8 cellular contexts compared by ENCODE assay signal in the genomic region with DNA sequence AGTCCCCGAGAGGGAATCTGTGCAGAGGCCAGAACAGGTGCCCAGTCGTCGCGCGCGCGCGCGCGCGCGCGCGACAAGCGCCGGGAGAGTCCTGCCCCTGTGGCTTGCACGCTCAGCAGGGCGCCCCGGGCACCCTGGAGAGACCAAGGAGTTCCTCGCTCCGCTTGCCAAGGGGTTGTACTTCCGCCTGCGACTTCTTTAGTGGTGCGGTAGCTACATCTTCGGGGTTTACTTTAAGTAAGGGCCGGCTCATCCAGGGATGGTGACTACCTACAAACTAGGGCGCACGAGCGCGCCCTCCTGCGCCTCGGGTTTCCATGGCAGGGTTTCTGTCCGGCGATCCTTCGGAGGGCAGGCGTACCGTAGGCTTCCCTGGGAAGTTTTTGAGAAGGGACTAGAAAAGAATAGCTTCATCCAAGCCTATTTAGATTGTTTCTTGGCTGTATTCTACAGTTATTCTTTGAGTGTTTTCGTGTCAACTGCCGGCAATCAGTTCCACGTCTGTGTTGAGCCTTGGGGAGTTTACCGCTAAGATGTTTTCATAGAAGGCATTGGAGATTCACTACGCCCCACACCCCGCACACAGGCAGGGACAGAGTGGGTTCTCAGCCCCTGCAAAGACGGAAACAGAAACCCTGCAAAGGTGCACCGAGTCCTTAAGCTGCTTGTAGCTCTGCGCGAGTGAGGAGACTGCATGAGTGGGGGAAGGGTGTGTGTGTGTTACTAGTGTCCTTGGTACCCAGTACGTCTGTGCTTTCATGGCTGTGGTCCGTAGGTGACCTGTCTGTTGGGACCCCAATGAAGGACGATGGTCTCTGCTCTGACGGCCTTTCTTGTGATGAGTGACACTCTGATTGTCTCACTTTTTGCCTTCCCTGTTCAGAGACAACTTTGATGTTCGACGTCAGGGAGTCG. TPM values are rescaled to one million over a fixed set of nuclear protein-coding genes. Genes with fewer than 3 reads are reported as not detected.
DNase-seq lines count a peak whose midpoint lies in the region; ATAC-seq and TF ChIP-seq lines count a peak whose summit lies in the region.

No MANE protein-coding gene starts in this region.

- ATAC-seq in GM19328 (IDR thresholded peaks at IDR 0.05; ENCODE audit: unreplicated experiment) (no peak), gastroesophageal sphincter (no peak), GM19395 (IDR thresholded peaks at IDR 0.05; ENCODE audit: unreplicated experiment) (no peak)

- DNase-seq in BE2C (no peak), GM20000 (ENCODE audit: low spot score) (peak; percentile 64), cerebellar cortex (ENCODE audit: low spot score) (peak; percentile 26)

- H3K9ac ChIP-seq in OCI-LY3 (ENCODE audit: low read length) (peak overlapping the region; percentile 56), muscle layer of colon (ENCODE audit: low read length) (no peak overlapping the region)

- H3K9me3 ChIP-seq in BE2C, result peaks cover 2% of the 10 kb centered on the region; the same call in 1 of the 2 replicates
- H3K9me3 ChIP-seq in OCI-LY3 (ENCODE audit: insufficient read depth, low read length), result no peaks in the 10 kb centered on the region
- peaks cover 8% of the 10 kb centered on the region for H3K9me3 ChIP-seq in muscle layer of colon (ENCODE audit: low read length)
- no peaks in the 10 kb centered on the region for H3K9me3 ChIP-seq in gastroesophageal sphincter

- H3K4me2 ChIP-seq in OCI-LY3 (ENCODE audit: low read length), result peak overlapping the region; percentile 89

- H3K4me3 ChIP-seq in BE2C (ENCODE audit: low read depth, low read length) (peak overlapping the region; percentile 53), OCI-LY3 (ENCODE audit: low read length) (peak overlapping the region; percentile 84), muscle layer of colon (ENCODE audit: low read depth in 1 of 2, low read length in 2 of 2) (peak overlapping the region; percentile 41 to 58), gastroesophageal sphincter (peak overlapping the region in 1 of 2 donors; percentile 62)

- no peaks in the 10 kb centered on the region for H4K20me1 ChIP-seq in OCI-LY3 (ENCODE audit: insufficient read depth, low read length)

- TF ChIP-seq CTCF in BE2C (IDR thresholded peaks at IDR 0.05; ENCODE audit: low read depth, low read length) (no peak), GM20000 (IDR thresholded peaks at IDR 0.05; ENCODE audit: extremely low read depth, missing control alignments) (no peak), OCI-LY3 (IDR thresholded peaks at IDR 0.05; ENCODE audit: low read depth, low read length) (peak; percentile 61), gastroesophageal sphincter (IDR thresholded peaks at IDR 0.05) (no peak)

- H3K36me3 ChIP-seq in BE2C, result no peaks in the 10 kb centered on the region
- no peaks in the 10 kb centered on the region for H3K36me3 ChIP-seq in OCI-LY3 (replicated peaks; ENCODE audit: low read depth, low read length)
- H3K36me3 ChIP-seq in muscle layer of colon (ENCODE audit: insufficient read depth, low read length), result no peaks in the 10 kb centered on the region
- no peaks in the 10 kb centered on the region for H3K36me3 ChIP-seq in gastroesophageal sphincter

- 0 to 5% methylated on average over 1 to 9 of the region's 54 CpGs for WGBS in gastroesophageal sphincter (ENCODE audit: low coverage in 1 of 2), 2 donors

- H3K27ac ChIP-seq in OCI-LY3 (ENCODE audit: low read length) (no peak overlapping the region), muscle layer of colon (ENCODE audit: low read depth, low read length) (no peak overlapping the region), gastroesophageal sphincter (no peak overlapping the region)

- TF ChIP-seq EP300 in gastroesophageal sphincter (IDR thresholded peaks at IDR 0.05), result no peak

- no peaks in the 10 kb centered on the region for H3K79me2 ChIP-seq in OCI-LY3 (ENCODE audit: low read length)

- no peak for TF ChIP-seq POLR2A in gastroesophageal sphincter (IDR thresholded peaks at IDR 0.05)

- H3K27me3 ChIP-seq in BE2C, result peaks cover 93% of the 10 kb centered on the region
- H3K27me3 ChIP-seq in OCI-LY3 (ENCODE audit: low read depth, low read length), result peaks cover 21% of the 10 kb centered on the region
- H3K27me3 ChIP-seq in muscle layer of colon (ENCODE audit: control insufficient read depth in 1 of 2, insufficient read depth in 2 of 2, low read length in 2 of 2), result peaks cover 82 to 89% of the 10 kb centered on the region in 2 donors
- peaks cover 100% of the 10 kb centered on the region for H3K27me3 ChIP-seq in gastroesophageal sphincter

- no peaks in the 10 kb centered on the region for H3K4me1 ChIP-seq in BE2C
- H3K4me1 ChIP-seq in OCI-LY3 (ENCODE audit: low read length), result peaks cover 4% of the 10 kb centered on the region; the same call in 1 of the 2 replicates
- H3K4me1 ChIP-seq in muscle layer of colon (ENCODE audit: insufficient read depth, low read length), result peaks cover 50% of the 10 kb centered on the region
- H3K4me1 ChIP-seq in gastroesophageal sphincter, result peaks cover 0 to 74% (median 56%) of the 10 kb centered on the region in 3 donors

- peak overlapping the region; percentile 78 for H2AFZ ChIP-seq in OCI-LY3 (ENCODE audit: low read depth, low read length)

RNA-seq across cellular contexts. Expression of a gene that starts 1.7 kb away (rescaled TPM):
- polyA plus RNA-seq in BE2C (2012; ENCODE audit: insufficient read depth, insufficient read length, low read depth), result 0.46 TPM
- total RNA-seq in gastroesophageal sphincter, result not detected
